ENCODE assay signal across 9 cellular contexts in genomic region chr20:48698507-48699267, GRCh38.
A peak's percentile ranks its signal among the peaks of the same experiment; 100 is the strongest.
DNase-seq lines count a peak whose midpoint lies in the region; ATAC-seq and TF ChIP-seq lines count a peak whose summit lies in the region.
"Had no signal": no experiment of that assay in that cellular context is flagged by ENCODE, and none has a peak within 500 bp of the region (broad histone marks: within the 10 kb centered on the region; RNA-seq: fewer than 3 reads in every experiment).

No MANE protein-coding gene starts in this region.

- peak overlapping the region; percentile 65 for H3K27ac Mint-ChIP-seq in activated naive CD8-positive, alpha-beta T cell treated with anti-CD3 and anti-CD28 coated beads for 36 hours
- H3K27ac Mint-ChIP-seq: B cell had no signal

- no peaks in the 10 kb centered on the region for H3K27me3 ChIP-seq in right cardiac atrium (ENCODE audit: control insufficient read depth, insufficient read depth)
- no peaks in the 10 kb centered on the region for H3K27me3 ChIP-seq in left lung

- no peak for DNase-seq in right cardiac atrium
- no peak for DNase-seq in Right ventricle myocardium superior
- DNase-seq in activated naive CD8-positive, alpha-beta T cell treated with anti-CD3 and anti-CD28 coated beads for 36 hours: no peak
- DNase-seq in left lung: no peak
- no peak for DNase-seq in amygdala (lab: John Stamatoyannopoulos, UW)

- 90% methylated on average over 13 of the region's 13 CpGs for WGBS in right cardiac atrium

- H3K27ac ChIP-seq in right cardiac atrium (ENCODE audit: low read length) (peak overlapping the region; percentile 14), left lung (peak overlapping the region; percentile 33 to 58)

- H3K4me1 Mint-ChIP-seq in activated naive CD8-positive, alpha-beta T cell treated with anti-CD3 and anti-CD28 coated beads for 36 hours: peaks cover 13% of the 10 kb centered on the region

- TF ChIP-seq CTCF in left lung (IDR thresholded peaks at IDR 0.05): no peak

- ATAC-seq in right cardiac atrium (no peak), Right ventricle myocardium superior (ENCODE audit: poor library complexity) (no peak), left lung (no peak), GM18870 (IDR thresholded peaks at IDR 0.05; ENCODE audit: unreplicated experiment) (no peak), HG02885 (IDR thresholded peaks at IDR 0.05; ENCODE audit: poor library complexity, unreplicated experiment) (no peak), GM19455 (IDR thresholded peaks at IDR 0.05; ENCODE audit: unreplicated experiment) (no peak)

- H3K36me3 ChIP-seq in left lung: peaks cover 0 to 94% of the 10 kb centered on the region in 2 donors

- H3K4me1 ChIP-seq in right cardiac atrium (ENCODE audit: control insufficient read depth, insufficient read depth, low read length) (peaks cover 10% of the 10 kb centered on the region), left lung (peaks cover 8 to 26% of the 10 kb centered on the region in 2 donors)

- peaks cover 36% of the 10 kb centered on the region for H3K36me3 Mint-ChIP-seq in activated naive CD8-positive, alpha-beta T cell treated with anti-CD3 and anti-CD28 coated beads for 36 hours

- H3K9me3 ChIP-seq in right cardiac atrium (ENCODE audit: control insufficient read depth, low read length) (no peaks in the 10 kb centered on the region), left lung (no peaks in the 10 kb centered on the region)

- H3K9me3 Mint-ChIP-seq in activated naive CD8-positive, alpha-beta T cell treated with anti-CD3 and anti-CD28 coated beads for 36 hours: no peaks in the 10 kb centered on the region

- H3K4me3 ChIP-seq in right cardiac atrium (ENCODE audit: low read length) (no peak overlapping the region), left lung (no peak overlapping the region)

- no peaks in the 10 kb centered on the region for H3K27me3 Mint-ChIP-seq in activated naive CD8-positive, alpha-beta T cell treated with anti-CD3 and anti-CD28 coated beads for 36 hours
- H3K27me3 Mint-ChIP-seq: B cell had no signal

- no peak overlapping the region for H3K4me3 Mint-ChIP-seq in activated naive CD8-positive, alpha-beta T cell treated with anti-CD3 and anti-CD28 coated beads for 36 hours
- H3K4me3 Mint-ChIP-seq: B cell had no signal

- intact Hi-C loops in right cardiac atrium (cut with DNase I) (no loop called here), Right ventricle myocardium superior (cut with DNase I) (no loop called here), left lung (cut with DNase I) (no loop called here)
